ENCODE assay signal across 14 cellular contexts in genomic region chr2:46269545-46270273, GRCh38. TPM values are rescaled to one million over a fixed set of nuclear protein-coding genes. Genes with fewer than 3 reads are reported as not detected.
A peak's percentile ranks its signal among the peaks of the same experiment; 100 is the strongest.
DNase-seq lines count a peak whose midpoint lies in the region; ATAC-seq and TF ChIP-seq lines count a peak whose summit lies in the region.
"Had no signal": no experiment of that assay in that cellular context is flagged by ENCODE, and none has a peak within 500 bp of the region (broad histone marks: within the 10 kb centered on the region; RNA-seq: fewer than 3 reads in every experiment).

No MANE protein-coding gene starts in this region.

- no peak for ATAC-seq in activated naive CD8-positive, alpha-beta T cell treated with anti-CD3 and anti-CD28 coated beads, Interleukin-2, amount 10 ng/mL, durations not matched to agents 7 days and 5 days (ENCODE audit: low read depth)
- no peak for ATAC-seq in activated naive CD8-positive, alpha-beta T cell treated with anti-CD3 and anti-CD28 coated beads, Interleukin-2, amount 50 U/mL, for 24 hours
- no peak for ATAC-seq in activated CD8-positive, alpha-beta T cell treated with anti-CD3 and anti-CD28 coated beads, Interleukin-2, amount 10 ng/mL, durations not matched to agents 7 days and 5 days
- peak in 7 of 8 donors; percentile 33 to 78 (median 58) for ATAC-seq in heart right ventricle
- no peak for ATAC-seq in HG03442 (IDR thresholded peaks at IDR 0.05; ENCODE audit: unreplicated experiment)
- ATAC-seq in GM21528 (IDR thresholded peaks at IDR 0.05; ENCODE audit: low FRiP score, unreplicated experiment) = no peak
- no peak for ATAC-seq in HG03520 (IDR thresholded peaks at IDR 0.05; ENCODE audit: unreplicated experiment)

- POLR2A ChIA-PET in activated naive CD8-positive, alpha-beta T cell treated with anti-CD3 and anti-CD28 coated beads, Interleukin-2, amount 10 ng/mL, durations not matched to agents 7 days and 5 days (lab: Charles Lee) = no interaction called here
- POLR2A ChIA-PET in activated CD8-positive, alpha-beta T cell treated with anti-CD3 and anti-CD28 coated beads, Interleukin-2, amount 10 ng/mL, durations not matched to agents 7 days and 5 days (lab: Charles Lee) = no interaction called here

- TF ChIP-seq CTCF in heart right ventricle (IDR thresholded peaks at IDR 0.05) (no peak), stomach (IDR thresholded peaks at IDR 0.05) (no peak)

- H3K36me3 ChIP-seq in heart right ventricle (no peaks in the 10 kb centered on the region), stomach (no peaks in the 10 kb centered on the region)
- H3K36me3 ChIP-seq: neutrophil, SJCRH30 had no signal

- H3K4me3 ChIP-seq in heart right ventricle = no peak overlapping the region
- no peak overlapping the region for H3K4me3 ChIP-seq in stomach
- H3K4me3 ChIP-seq: SJCRH30 had no signal

- intact Hi-C loops in heart right ventricle (cut with DNase I) = loop anchor here in 2 of 10 donors (5.0 to 10.0 kb wide), 3 partner anchors 85 to 175 kb away; no protein-coding TSS in a partner anchor
- intact Hi-C loops in stomach (cut with DNase I; ENCODE audit: low total_unique reads) = no loop called here

- H3K36me3 Mint-ChIP-seq in activated naive CD8-positive, alpha-beta T cell treated with anti-CD3 and anti-CD28 coated beads, Interleukin-2, amount 10 ng/mL, durations not matched to agents 7 days and 5 days = no peaks in the 10 kb centered on the region
- no peaks in the 10 kb centered on the region for H3K36me3 Mint-ChIP-seq in activated naive CD8-positive, alpha-beta T cell treated with anti-CD3 and anti-CD28 coated beads, Interleukin-2, amount 50 U/mL, for 24 hours (ENCODE audit: low read depth)
- H3K36me3 Mint-ChIP-seq in activated CD8-positive, alpha-beta T cell treated with anti-CD3 and anti-CD28 coated beads, Interleukin-2, amount 10 ng/mL, durations not matched to agents 7 days and 5 days (ENCODE audit: low read depth) = no peaks in the 10 kb centered on the region

- H3K27ac Mint-ChIP-seq in activated naive CD8-positive, alpha-beta T cell treated with anti-CD3 and anti-CD28 coated beads, Interleukin-2, amount 10 ng/mL, durations not matched to agents 7 days and 5 days = no peak overlapping the region
- H3K27ac Mint-ChIP-seq in activated naive CD8-positive, alpha-beta T cell treated with anti-CD3 and anti-CD28 coated beads, Interleukin-2, amount 50 U/mL, for 24 hours = no peak overlapping the region
- peak overlapping the region; percentile 17 for H3K27ac Mint-ChIP-seq in activated CD8-positive, alpha-beta T cell treated with anti-CD3 and anti-CD28 coated beads, Interleukin-2, amount 10 ng/mL, durations not matched to agents 7 days and 5 days

- no peak for DNase-seq in activated naive CD8-positive, alpha-beta T cell treated with anti-CD3 and anti-CD28 coated beads, Interleukin-2, amount 10 ng/mL, durations not matched to agents 7 days and 5 days
- DNase-seq in activated naive CD8-positive, alpha-beta T cell treated with anti-CD3 and anti-CD28 coated beads, Interleukin-2, amount 50 U/mL, for 24 hours = no peak
- no peak for DNase-seq in activated CD8-positive, alpha-beta T cell treated with anti-CD3 and anti-CD28 coated beads, Interleukin-2, amount 10 ng/mL, durations not matched to agents 7 days and 5 days
- DNase-seq in heart right ventricle (peak; percentile 32 to 56), stomach (no peak)
- DNase-seq: activated naive CD4-positive, alpha-beta T cell treated with Interleukin-2 at 50 U/mL for 16 hours; cortex of kidney; NCI-H446 had no signal

- H3K4me1 ChIP-seq in heart right ventricle (peaks cover 0 to 85% (median 64%) of the 10 kb centered on the region in 9 donors), stomach (peaks cover 0 to 12% (median 0%) of the 10 kb centered on the region in 4 donors)

- TF ChIP-seq POLR2A in stomach (IDR thresholded peaks at IDR 0.05) = no peak

- TF ChIP-seq EP300 in stomach (IDR thresholded peaks at IDR 0.05) = peak; percentile 22

- H3K4me3 Mint-ChIP-seq in activated naive CD8-positive, alpha-beta T cell treated with anti-CD3 and anti-CD28 coated beads, Interleukin-2, amount 10 ng/mL, durations not matched to agents 7 days and 5 days = peak overlapping the region; percentile 10
- H3K4me3 Mint-ChIP-seq in activated naive CD8-positive, alpha-beta T cell treated with anti-CD3 and anti-CD28 coated beads, Interleukin-2, amount 50 U/mL, for 24 hours = no peak overlapping the region
- H3K4me3 Mint-ChIP-seq in activated CD8-positive, alpha-beta T cell treated with anti-CD3 and anti-CD28 coated beads, Interleukin-2, amount 10 ng/mL, durations not matched to agents 7 days and 5 days = no peak overlapping the region

- H3K9me3 ChIP-seq in heart right ventricle (no peaks in the 10 kb centered on the region), stomach (no peaks in the 10 kb centered on the region)
- H3K9me3 ChIP-seq: neutrophil, SJCRH30 had no signal

- H3K27me3 Mint-ChIP-seq in activated naive CD8-positive, alpha-beta T cell treated with anti-CD3 and anti-CD28 coated beads, Interleukin-2, amount 10 ng/mL, durations not matched to agents 7 days and 5 days = peaks cover 9% of the 10 kb centered on the region
- H3K27me3 Mint-ChIP-seq in activated naive CD8-positive, alpha-beta T cell treated with anti-CD3 and anti-CD28 coated beads, Interleukin-2, amount 50 U/mL, for 24 hours = peaks cover 4% of the 10 kb centered on the region
- H3K27me3 Mint-ChIP-seq in activated CD8-positive, alpha-beta T cell treated with anti-CD3 and anti-CD28 coated beads, Interleukin-2, amount 10 ng/mL, durations not matched to agents 7 days and 5 days (ENCODE audit: low read depth) = peaks cover 13% of the 10 kb centered on the region

- H3K27me3 ChIP-seq in heart right ventricle (no peaks in the 10 kb centered on the region), stomach (no peaks in the 10 kb centered on the region)
- H3K27me3 ChIP-seq: neutrophil, SJCRH30 had no signal

- CTCF ChIA-PET in activated CD8-positive, alpha-beta T cell treated with anti-CD3 and anti-CD28 coated beads, Interleukin-2, amount 10 ng/mL, durations not matched to agents 7 days and 5 days (lab: Charles Lee) = interaction anchor here (0.9 to 2.6 kb wide), 3 partner anchors 9 to 207 kb away, joined by 4 to 9 read pairs (median 5); no protein-coding TSS in a partner anchor

- peaks cover 30% of the 10 kb centered on the region for H3K4me1 Mint-ChIP-seq in activated naive CD8-positive, alpha-beta T cell treated with anti-CD3 and anti-CD28 coated beads, Interleukin-2, amount 10 ng/mL, durations not matched to agents 7 days and 5 days
- H3K4me1 Mint-ChIP-seq in activated naive CD8-positive, alpha-beta T cell treated with anti-CD3 and anti-CD28 coated beads, Interleukin-2, amount 50 U/mL, for 24 hours = peaks cover 18% of the 10 kb centered on the region
- H3K4me1 Mint-ChIP-seq in activated CD8-positive, alpha-beta T cell treated with anti-CD3 and anti-CD28 coated beads, Interleukin-2, amount 10 ng/mL, durations not matched to agents 7 days and 5 days (ENCODE audit: low read depth) = peaks cover 31% of the 10 kb centered on the region

- 46 to 48% methylated on average over 11 of the region's 11 CpGs for WGBS in heart right ventricle, 2 donors
- WGBS in stomach, 5 donors = 57 to 74% (median 70%) methylated on average over 11 of the region's 11 CpGs

- no peaks in the 10 kb centered on the region for H3K9me3 Mint-ChIP-seq in activated naive CD8-positive, alpha-beta T cell treated with anti-CD3 and anti-CD28 coated beads, Interleukin-2, amount 10 ng/mL, durations not matched to agents 7 days and 5 days
- no peaks in the 10 kb centered on the region for H3K9me3 Mint-ChIP-seq in activated naive CD8-positive, alpha-beta T cell treated with anti-CD3 and anti-CD28 coated beads, Interleukin-2, amount 50 U/mL, for 24 hours
- no peaks in the 10 kb centered on the region for H3K9me3 Mint-ChIP-seq in activated CD8-positive, alpha-beta T cell treated with anti-CD3 and anti-CD28 coated beads, Interleukin-2, amount 10 ng/mL, durations not matched to agents 7 days and 5 days (ENCODE audit: insufficient read depth)

- H3K27ac ChIP-seq in heart right ventricle (peak overlapping the region in 9 of 10 donors; percentile 18 to 84 (median 51)), stomach (peak overlapping the region in 2 of 5 donors; percentile 25 to 32)
- H3K27ac ChIP-seq: HL-60, neutrophil, SJCRH30 had no signal

RNA-seq across cellular contexts. Expression of gene EPAS1, which starts 27.5 kb away (rescaled TPM):
- total RNA-seq in activated naive CD8-positive, alpha-beta T cell treated with anti-CD3 and anti-CD28 coated beads, Interleukin-2, amount 10 ng/mL, durations not matched to agents 7 days and 5 days = 10 to 100 TPM; 11.7 to 13.1 TPM
- total RNA-seq in activated CD8-positive, alpha-beta T cell treated with anti-CD3 and anti-CD28 coated beads, Interleukin-2, amount 10 ng/mL, durations not matched to agents 7 days and 5 days = 10 to 100 TPM; 12.6 to 16.2 TPM
- total RNA-seq in heart right ventricle (100 to 1,000 TPM; 176 to 415 (median 210) TPM), stomach (100 to 1,000 TPM in 4 of 5 donors, 10 to 100 TPM in 1; 69.0 to 217 (median 156) TPM)
- polyA plus RNA-seq in heart right ventricle (100 to 1,000 TPM; 112 to 119 TPM), stomach (10 to 100 TPM; 35.1 to 82.6 (median 47.1) TPM)

Comparison
In these comparisons a context has a peak if more than half of its experiments do, and no peak if none do; other contexts are left out.
1. ATAC-seq: peak in heart right ventricle (7 of 8); none in activated naive CD8-positive, alpha-beta T cell treated with anti-CD3 and anti-CD28 coated beads, Interleukin-2, amount 10 ng/mL, durations not matched to agents 7 days and 5 days (single experiment), activated naive CD8-positive, alpha-beta T cell treated with anti-CD3 and anti-CD28 coated beads, Interleukin-2, amount 50 U/mL, for 24 hours (single experiment), activated CD8-positive, alpha-beta T cell treated with anti-CD3 and anti-CD28 coated beads, Interleukin-2, amount 10 ng/mL, durations not matched to agents 7 days and 5 days (single experiment), HG03442 (single experiment), GM21528 (single experiment) and HG03520 (single experiment).
2. DNase-seq: peak in heart right ventricle (2 of 2); none in activated naive CD8-positive, alpha-beta T cell treated with anti-CD3 and anti-CD28 coated beads, Interleukin-2, amount 10 ng/mL, durations not matched to agents 7 days and 5 days (single experiment), activated naive CD8-positive, alpha-beta T cell treated with anti-CD3 and anti-CD28 coated beads, Interleukin-2, amount 50 U/mL, for 24 hours (single experiment), activated CD8-positive, alpha-beta T cell treated with anti-CD3 and anti-CD28 coated beads, Interleukin-2, amount 10 ng/mL, durations not matched to agents 7 days and 5 days (single experiment) and stomach (single experiment).
3. RNA of gene EPAS1, which starts 27.5 kb away (total RNA-seq): 176 to 415 TPM in heart right ventricle and 69.0 to 217 TPM in stomach; 12.6 to 16.2 TPM in activated CD8-positive, alpha-beta T cell treated with anti-CD3 and anti-CD28 coated beads, Interleukin-2, amount 10 ng/mL, durations not matched to agents 7 days and 5 days and 11.7 to 13.1 TPM in activated naive CD8-positive, alpha-beta T cell treated with anti-CD3 and anti-CD28 coated beads, Interleukin-2, amount 10 ng/mL, durations not matched to agents 7 days and 5 days; every median in the first group is over 4 times any median in the second.